1 cellular context compared by ENCODE assay signal in genomic region chr16:69814561-69814960, GRCh38.
A peak's percentile ranks its signal among the peaks of the same experiment; 100 is the strongest.
TF ChIP-seq lines count a peak whose summit lies in the region.

No MANE protein-coding gene starts in this region.

TF ChIP-seq in HepG2, 621 proteins besides CTCF, POLR2A, EP300 and RAD21 (continued from another document):
- TF ChIP-seq NR2F6 (IDR thresholded peaks at IDR 0.05): no peak
- peak; percentile 33; the same call in 1 of the 2 replicates for TF ChIP-seq NR2F6 (CRISPR knock-in tag; IDR thresholded peaks at IDR 0.05)
- no peak for TF ChIP-seq NFE2L1 (CRISPR knock-in tag; IDR thresholded peaks at IDR 0.05; ENCODE audit: borderline replicate concordance)
- TF ChIP-seq ZNF644 (CRISPR knock-in tag; IDR thresholded peaks at IDR 0.05; ENCODE audit: low read depth): peak; percentile 31; the same call in 1 of the 2 replicates
- peak in 1 of 2 experiments; percentile 11; a peak in 1 of 4 replicates for TF ChIP-seq HMGXB4 (CRISPR knock-in tag; IDR thresholded peaks at IDR 0.05; ENCODE audit: borderline replicate concordance in 1 of 2, low read depth in 1 of 2)
- peak; percentile 97 for TF ChIP-seq ZNF629 (CRISPR knock-in tag; conservative IDR thresholded peaks at IDR 0.05)
- peak; percentile 15; the same call in 1 of the 2 replicates for TF ChIP-seq SMAD3 (CRISPR knock-in tag; IDR thresholded peaks at IDR 0.05)
- no peak for TF ChIP-seq LCORL (IDR thresholded peaks at IDR 0.05)
- peak; percentile 6; the same call in 1 of the 2 replicates for TF ChIP-seq LCORL (CRISPR knock-in tag; IDR thresholded peaks at IDR 0.05)
- no peak for TF ChIP-seq NR2C2 (CRISPR knock-in tag; IDR thresholded peaks at IDR 0.05; ENCODE audit: borderline replicate concordance)
- no peak for TF ChIP-seq AHR (CRISPR knock-in tag; IDR thresholded peaks at IDR 0.05)
- TF ChIP-seq ZNF775 (CRISPR knock-in tag; IDR thresholded peaks at IDR 0.05; ENCODE audit: borderline replicate concordance): no peak
- TF ChIP-seq FOSL2 (CRISPR knock-in tag; IDR thresholded peaks at IDR 0.05): peak; percentile 56
- 0 out of 2 replicates have a peak, but pooled peaks have one; percentile 16 for TF ChIP-seq TARDBP (CRISPR knock-in tag; IDR thresholded peaks at IDR 0.05)
- no peak for TF ChIP-seq KLF12 (CRISPR knock-in tag; IDR thresholded peaks at IDR 0.05; ENCODE audit: borderline replicate concordance)
- peak; percentile 69 for TF ChIP-seq SALL1 (CRISPR knock-in tag; IDR thresholded peaks at IDR 0.05)
- no peak for TF ChIP-seq STAG1 (CRISPR knock-in tag; IDR thresholded peaks at IDR 0.05)
- TF ChIP-seq ZNF18 (CRISPR knock-in tag; IDR thresholded peaks at IDR 0.05; ENCODE audit: insufficient replicate concordance): no peak
- TF ChIP-seq TOPORS (CRISPR knock-in tag; IDR thresholded peaks at IDR 0.05): 0 out of 2 replicates have a peak, but pooled peaks have one; percentile 13
- no peak for TF ChIP-seq ZFP90 (CRISPR knock-in tag; IDR thresholded peaks at IDR 0.05; ENCODE audit: borderline replicate concordance)
- TF ChIP-seq MIXL1 (CRISPR knock-in tag; IDR thresholded peaks at IDR 0.05): peak; percentile 57; the same call in 1 of the 2 replicates
- no peak for TF ChIP-seq ZNF530 (CRISPR knock-in tag; IDR thresholded peaks at IDR 0.05; ENCODE audit: low read depth)
- no peak for TF ChIP-seq ZNF567 (CRISPR knock-in tag; IDR thresholded peaks at IDR 0.05; ENCODE audit: borderline replicate concordance)
- TF ChIP-seq ZNF33A (CRISPR knock-in tag; IDR thresholded peaks at IDR 0.05; ENCODE audit: borderline replicate concordance): no peak
- peak; percentile 71; the same call in 1 of the 2 replicates for TF ChIP-seq ARID5B (CRISPR knock-in tag; IDR thresholded peaks at IDR 0.05)
- TF ChIP-seq ZFP1 (CRISPR knock-in tag; IDR thresholded peaks at IDR 0.05): no peak
- TF ChIP-seq UBTF (CRISPR knock-in tag; IDR thresholded peaks at IDR 0.05): no peak
- no peak for TF ChIP-seq FOXC1 (CRISPR knock-in tag; IDR thresholded peaks at IDR 0.05; ENCODE audit: borderline replicate concordance)
- TF ChIP-seq FIP1L1 (IDR thresholded peaks at IDR 0.05; ENCODE audit: borderline replicate concordance, insufficient read depth, low read depth, low read length): no peak
- no peak for TF ChIP-seq ZNF646 (CRISPR knock-in tag; IDR thresholded peaks at IDR 0.05)
- TF ChIP-seq SP1 (IDR thresholded peaks at IDR 0.05): no peak
- TF ChIP-seq SP1 (CRISPR knock-in tag; IDR thresholded peaks at IDR 0.05): no peak
- TF ChIP-seq FOXO1 (CRISPR knock-in tag; IDR thresholded peaks at IDR 0.05): peak; percentile 64; the same call in 1 of the 2 replicates
- no peak for TF ChIP-seq ZNF329 (CRISPR knock-in tag; IDR thresholded peaks at IDR 0.05; ENCODE audit: low read depth)
- TF ChIP-seq ERF (CRISPR knock-in tag; IDR thresholded peaks at IDR 0.05): 0 out of 2 replicates have a peak, but pooled peaks have one; percentile 45
- TF ChIP-seq FOXJ3 (CRISPR knock-in tag; IDR thresholded peaks at IDR 0.05; ENCODE audit: borderline replicate concordance): 0 out of 2 replicates have a peak, but pooled peaks have one; percentile 7
- no peak for TF ChIP-seq ZNF235 (CRISPR knock-in tag; IDR thresholded peaks at IDR 0.05; ENCODE audit: borderline replicate concordance)
- no peak for TF ChIP-seq ZNF362 (CRISPR knock-in tag; IDR thresholded peaks at IDR 0.05; ENCODE audit: borderline replicate concordance)
- no peak for TF ChIP-seq BCLAF1 (IDR thresholded peaks at IDR 0.05)
